In genomic region chr3:180601688-180602666, GRCh38 we compare ENCODE assay signal across 8 cellular contexts. TPM values are rescaled to one million over a fixed set of nuclear protein-coding genes. Genes with fewer than 3 reads are reported as not detected.
A peak's percentile ranks its signal among the peaks of the same experiment; 100 is the strongest.
DNase-seq lines count a peak whose midpoint lies in the region; ATAC-seq, FAIRE-seq and TF ChIP-seq lines count a peak whose summit lies in the region.

Gene TTC14, plus strand, starts transcription at chr3:180602163. Its CDS starts 99 bp downstream, at chr3:180602262.

- peak within 1 kb of the TSS; percentile 94 for H3K4me3 ChIP-seq in left ventricle myocardium inferior

- H3K36me3 ChIP-seq in left ventricle myocardium inferior: peaks cover 34% of the 10 kb centered on the region

- peaks cover 30% of the 10 kb centered on the region for H3K4me1 ChIP-seq in left ventricle myocardium inferior

- intact Hi-C loops in T-helper 1 cell treated with Interleukin-12 subunit alpha and Interleukin-12 subunit beta and Interleukin-4 antibody, amounts not matched to agents 30 ng/mL and 1 ng/mL, for 36 hours (cut with micrococcal nuclease): loop anchor here (1.0 to 10.0 kb wide), 20 partner anchors 8 to 1587 kb away; partner anchors contain the start of genes ACTL6A, CCDC39, DNAJC19 and FXR1
- intact Hi-C loops in left ventricle myocardium inferior (cut with micrococcal nuclease): no loop called here

- ATAC-seq in HG02840 (IDR thresholded peaks at IDR 0.05; ENCODE audit: low FRiP score, unreplicated experiment): peak; percentile 99

- H3K27me3 ChIP-seq in left ventricle myocardium inferior (ENCODE audit: low read depth): no peaks in the 10 kb centered on the region

- TF ChIP-seq CTCF in left ventricle myocardium inferior (IDR thresholded peaks at IDR 0.05; ENCODE audit: borderline replicate concordance): no peak
- no peak for TF ChIP-seq CTCF in progenitor cell of endocrine pancreas (IDR thresholded peaks at IDR 0.05; ENCODE audit: unreplicated experiment)

- no peaks in the 10 kb centered on the region for H3K9me3 Mint-ChIP-seq in progenitor cell of endocrine pancreas (ENCODE audit: low read depth)

- TF ChIP-seq POLR2A in GM12891 (IDR thresholded peaks at IDR 0.05; ENCODE audit: low read depth, low read length): peak; percentile 85

- H3K36me3 Mint-ChIP-seq in progenitor cell of endocrine pancreas (ENCODE audit: insufficient read depth): peaks cover 9% of the 10 kb centered on the region

- H3K9me3 ChIP-seq in left ventricle myocardium inferior (replicated peaks): no peaks in the 10 kb centered on the region

- H3K27ac ChIP-seq in left ventricle myocardium inferior (replicated peaks): peak within 1 kb of the TSS; percentile 84

- FAIRE-seq in GM12891 (lab: Jason Lieb, UNC): peak; percentile 99

- peaks cover 9% of the 10 kb centered on the region for H3K4me1 Mint-ChIP-seq in progenitor cell of endocrine pancreas (ENCODE audit: low read depth)

- H3K4me3 Mint-ChIP-seq in progenitor cell of endocrine pancreas (ENCODE audit: low read depth): peak within 1 kb of the TSS; percentile 88

- H3K27ac Mint-ChIP-seq in progenitor cell of endocrine pancreas: peak within 1 kb of the TSS; percentile 89

- DNase-seq in GM12891 (ENCODE audit: insufficient read length, low spot score) (peak; percentile 74), NCI-H146 (lab: John Stamatoyannopoulos, UW) (peak; percentile 99), amniotic epithelial cell (ENCODE audit: low read depth) (peak; percentile 96), left ventricle myocardium inferior (peak; percentile 91), progenitor cell of endocrine pancreas (ENCODE audit: low spot score, unreplicated experiment) (peak; percentile 64), ureter (ENCODE audit: low spot score) (peak; percentile 94)

- peaks cover 30% of the 10 kb centered on the region for H3K27me3 Mint-ChIP-seq in progenitor cell of endocrine pancreas

TF ChIP-seq in GM12891, 5 proteins besides CTCF, POLR2A, EP300 and RAD21:
- TF ChIP-seq POLR2AphosphoS5 (IDR thresholded peaks at IDR 0.05; ENCODE audit: low read depth, low read length) (peak; percentile 88), SPI1 (IDR thresholded peaks at IDR 0.05; ENCODE audit: low read depth, low read length) (peak; percentile 69), POU2F2 (IDR thresholded peaks at IDR 0.05; ENCODE audit: low read depth, low read length) (no peak), PAX5 (IDR thresholded peaks at IDR 0.05; ENCODE audit: insufficient read depth, low read length, severe bottlenecking) (no peak), TAF1 (IDR thresholded peaks at IDR 0.05; ENCODE audit: low read depth, low read length) (peak; percentile 71)
TF ChIP-seq in GM12891: peak in this region for 3.

RNA-seq across cellular contexts. Expression of gene TTC14, which starts in this region (rescaled TPM):
- polyA plus RNA-seq in GM12891 (2012; ENCODE audit: low read depth, missing spikeins): 15.2 TPM
- 67.4 and 67.7 TPM in 2 replicates for total RNA-seq in T-helper 1 cell treated with Interleukin-12 subunit alpha and Interleukin-12 subunit beta and Interleukin-4 antibody, amounts not matched to agents 30 ng/mL and 1 ng/mL, for 36 hours
- total RNA-seq in left ventricle myocardium inferior: 13.7 TPM
- total RNA-seq in progenitor cell of endocrine pancreas: 63.6 and 69.6 TPM in 2 replicates
- total RNA-seq in ureter: 74.3 TPM

Comparison
In these comparisons a context has a peak if more than half of its experiments do, and no peak if none do; other contexts are left out.
1. Peak in every context shown above with its lines: DNase-seq, ATAC-seq, H3K4me3 ChIP-seq and H3K27ac ChIP-seq.